In the genomic region with DNA sequence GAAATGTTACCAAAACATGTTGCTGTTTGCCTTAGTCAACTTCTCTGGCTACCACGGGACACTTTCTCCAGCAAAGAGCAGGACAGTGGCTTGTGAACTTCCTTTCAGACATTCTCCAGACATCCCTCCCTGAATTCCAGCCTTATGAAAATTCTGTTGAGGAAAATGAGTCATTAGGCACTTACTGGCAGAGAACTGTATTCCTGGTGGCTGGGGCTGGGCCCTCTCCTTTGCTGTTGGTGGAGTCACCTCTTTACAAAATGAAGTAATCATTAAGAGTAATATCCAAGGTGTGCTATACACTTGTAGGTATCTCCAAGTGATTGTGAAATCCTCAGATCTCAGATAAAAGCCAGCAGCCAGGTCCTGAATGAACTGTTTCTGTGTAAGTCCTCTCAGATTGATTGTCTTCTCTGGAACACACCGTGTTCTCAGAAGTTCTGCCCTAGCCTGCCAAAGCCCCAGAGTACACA, we compare ENCODE assay signal across 1 cellular context.
A peak's percentile ranks its signal among the peaks of the same experiment; 100 is the strongest.
TF ChIP-seq lines count a peak whose summit lies in the region.

No MANE protein-coding gene starts in this region.

TF ChIP-seq in SK-N-SH, 30 proteins besides CTCF, POLR2A, EP300 and RAD21 (continued from another document):
- peak; percentile 96 for TF ChIP-seq PBX3 (IDR thresholded peaks at IDR 0.05)
- peak; percentile 64; the same call in 1 of the 2 replicates for TF ChIP-seq REST (IDR thresholded peaks at IDR 0.05; ENCODE audit: low read depth, low read length)
- no peak; the same call in 1 of the 2 replicates for TF ChIP-seq MAX (IDR thresholded peaks at IDR 0.05; ENCODE audit: low read depth)
- no peak for TF ChIP-seq RCOR1 (IDR thresholded peaks at IDR 0.05; ENCODE audit: low read length)
- peak; percentile 100 for TF ChIP-seq TCF12 (IDR thresholded peaks at IDR 0.05)
- TF ChIP-seq NRF1 (IDR thresholded peaks at IDR 0.05; ENCODE audit: low read depth, low read length): no peak
- TF ChIP-seq EZH2phosphoT487 (IDR thresholded peaks at IDR 0.05; ENCODE audit: borderline replicate concordance, low read depth): no peak
- TF ChIP-seq IRF3 (IDR thresholded peaks at IDR 0.05; ENCODE audit: low read depth, low read length): no peak
- TF ChIP-seq JUND (IDR thresholded peaks at IDR 0.05): peak; percentile 95
- peak; percentile 97 for TF ChIP-seq FOSL2 (IDR thresholded peaks at IDR 0.05; ENCODE audit: borderline replicate concordance, low read depth)
- TF ChIP-seq YY1 (IDR thresholded peaks at IDR 0.05; ENCODE audit: low read depth): no peak
- no peak for TF ChIP-seq USF2 (IDR thresholded peaks at IDR 0.05; ENCODE audit: borderline replicate concordance, low read depth, low read length)
- TF ChIP-seq SMC3 (IDR thresholded peaks at IDR 0.05; ENCODE audit: low read depth, low read length): no peak
- TF ChIP-seq TEAD4 (IDR thresholded peaks at IDR 0.05; ENCODE audit: borderline replicate concordance, insufficient read depth): peak; percentile 96
